Comparison of ENCODE assay signal across 28 cellular contexts in the genomic region with DNA sequence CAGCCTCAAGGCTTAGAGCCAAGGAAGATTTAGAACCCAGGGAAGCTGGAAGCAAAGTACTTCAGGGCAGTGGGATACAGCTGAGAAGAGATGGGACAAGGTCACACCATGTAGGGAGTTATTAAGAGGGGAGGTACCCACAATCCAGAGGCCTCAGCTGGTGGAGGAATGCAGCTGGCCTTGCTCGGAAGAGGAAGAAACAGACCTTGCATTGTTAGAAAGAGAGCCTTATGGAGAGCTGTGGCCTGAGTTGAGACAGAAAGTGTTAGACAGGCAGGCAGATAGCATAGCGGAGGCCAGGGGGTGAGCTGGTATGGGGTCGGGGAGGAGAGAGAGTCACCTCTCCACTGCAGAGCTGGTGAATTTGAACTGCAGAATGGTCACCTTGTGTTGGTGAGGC.
"Had no signal": no experiment of that assay in that cellular context is flagged by ENCODE, and none has a peak within 500 bp of the region (broad histone marks: within the 10 kb centered on the region; RNA-seq: fewer than 3 reads in every experiment).

No MANE protein-coding gene starts in this region.

- ATAC-seq: activated CD8-positive, alpha-beta T cell treated with anti-CD3 and anti-CD28 coated beads for 36 hours; activated naive CD8-positive, alpha-beta T cell treated with anti-CD3 and anti-CD28 coated beads, Interleukin-2, amount 50 U/mL, for 24 hours; activated T-cell treated with anti-CD3 and anti-CD28 coated beads, Interleukin-2, amount 50 U/mL, for 4 hours; activated T-helper 17 cell treated with anti-CD3 and anti-CD28 coated beads, Interleukin-2, amount 50 U/mL, for 72 hours; gastrocnemius medialis; left cardiac atrium; right cardiac atrium; stimulated activated naive CD8-positive, alpha-beta T cell treated with anti-CD3 and anti-CD28 coated beads, Interleukin-15, Interleukin-2, amounts not matched to agents 100 U/mL and 50 U/mL, for 24 hours had no signal

- H3K27ac Mint-ChIP-seq: activated B cell treated with CpG ODN at 0.5 μM for 24 hours; activated CD8-positive, alpha-beta T cell treated with anti-CD3 and anti-CD28 coated beads for 36 hours; activated naive CD8-positive, alpha-beta T cell treated with anti-CD3 and anti-CD28 coated beads, Interleukin-2, amount 50 U/mL, for 24 hours; activated T-helper 17 cell treated with anti-CD3 and anti-CD28 coated beads, Interleukin-2, amount 50 U/mL, for 72 hours; nephron progenitor cell; T-helper 2 cell treated with Interferon-gamma antibody and Interleukin-4, amounts not matched to agents 5 μg/mL and 100 μg/mL, for 36 hours; type B pancreatic cell had no signal

- H3K9ac ChIP-seq: parathyroid adenoma had no signal

- H3K27me3 ChIP-seq: gastrocnemius medialis, hepatocyte, spleen, vagina had no signal

- H3K9me3 ChIP-seq: gastrocnemius medialis, spleen, vagina had no signal

- DNase-seq: activated B cell treated with CpG ODN at 0.5 μM for 24 hours; activated CD4-positive, alpha-beta T cell treated with anti-CD3 and anti-CD28 coated beads, Interleukin-2, amount 50 U/mL, for 1 hour; activated CD8-positive, alpha-beta T cell treated with anti-CD3 and anti-CD28 coated beads for 36 hours; activated gamma-delta T cell treated with Interleukin-2 at 50 U/mL for 16 hours; activated naive CD4-positive, alpha-beta T cell treated with anti-CD3 and anti-CD28 coated beads, Interleukin-2, amount 50 U/mL, for 16 hours; activated naive CD8-positive, alpha-beta T cell treated with anti-CD3 and anti-CD28 coated beads, Interleukin-2, amount 50 U/mL, for 24 hours; activated T-cell treated with anti-CD3 and anti-CD28 coated beads, Interleukin-2, amount 50 U/mL, for 4 hours; anterior cingulate cortex; cerebellar nuclear complex; dorsolateral prefrontal cortex; effector memory CD4-positive, alpha-beta T cell; gastrocnemius medialis; glutamatergic neuron; left cardiac atrium; mammary epithelial cell; nephron progenitor cell; nucleus accumbens; right cardiac atrium; spleen; stimulated activated naive CD8-positive, alpha-beta T cell treated with anti-CD3 and anti-CD28 coated beads, Interleukin-15, Interleukin-2, amounts not matched to agents 100 U/mL and 50 U/mL, for 24 hours; T-helper 1 cell had no signal

- H3K4me3 ChIP-seq: coronary artery, dorsolateral prefrontal cortex, gastrocnemius medialis, hepatocyte, spleen, vagina had no signal

- H3K4me2 ChIP-seq: hepatocyte had no signal

- H3K36me3 Mint-ChIP-seq: type B pancreatic cell had no signal

- H3K9me3 Mint-ChIP-seq: activated B cell treated with CpG ODN at 0.5 μM for 24 hours; activated CD8-positive, alpha-beta T cell treated with anti-CD3 and anti-CD28 coated beads for 36 hours; activated naive CD8-positive, alpha-beta T cell treated with anti-CD3 and anti-CD28 coated beads, Interleukin-2, amount 50 U/mL, for 24 hours; activated T-cell treated with anti-CD3 and anti-CD28 coated beads, Interleukin-2, amount 50 U/mL, for 4 hours; activated T-helper 17 cell treated with anti-CD3 and anti-CD28 coated beads, Interleukin-2, amount 50 U/mL, for 72 hours; nephron progenitor cell; T-helper 2 cell treated with Interferon-gamma antibody and Interleukin-4, amounts not matched to agents 5 μg/mL and 100 μg/mL, for 36 hours; type B pancreatic cell had no signal

- H3K36me3 ChIP-seq: gastrocnemius medialis, spleen, vagina had no signal

- H3K4me1 ChIP-seq: parathyroid adenoma, spleen had no signal

- H2AFZ ChIP-seq: hepatocyte, parathyroid adenoma had no signal

- H3K27ac ChIP-seq: coronary artery, dorsolateral prefrontal cortex, gastrocnemius medialis, hepatocyte, parathyroid adenoma, spleen, vagina had no signal
